12 cellular contexts compared by ENCODE assay signal in genomic region chr12:76018111-76018510, GRCh38. TPM values are rescaled to one million over a fixed set of nuclear protein-coding genes. Genes with fewer than 3 reads are reported as not detected.
DNase-seq lines count a peak whose midpoint lies in the region; ATAC-seq, FAIRE-seq and TF ChIP-seq lines count a peak whose summit lies in the region.
"Had no signal": no experiment of that assay in that cellular context is flagged by ENCODE, and none has a peak within 500 bp of the region (broad histone marks: within the 10 kb centered on the region; RNA-seq: fewer than 3 reads in every experiment).

No MANE protein-coding gene starts in this region.

- no peak for ATAC-seq in GM19397 (IDR thresholded peaks at IDR 0.05; ENCODE audit: unreplicated experiment)
- ATAC-seq in mucosa of descending colon = no peak
- no peak for ATAC-seq in GM21526 (IDR thresholded peaks at IDR 0.05; ENCODE audit: low FRiP score, unreplicated experiment)

- WGBS in H1 (ENCODE audit: extremely low coverage in 1 of 2, insufficient coverage in 1 of 2, insufficient read length in 1 of 2, insufficient replicate concordance in 2 of 2, low coverage in 1 of 2, low lambda C conversion rate in 2 of 2, missing lambda C conversion rate in 1 of 2), 2 experiments = 42% methylated on average over 6 of the region's 6 CpGs; no CpG with 5 or more reads in 1 of the 2 experiments
- 15 to 31% methylated on average over 4 to 6 of the region's 6 CpGs for WGBS in mesodermal cell (ENCODE audit: insufficient coverage in 2 of 2), 2 experiments

- H3K4me3 Mint-ChIP-seq in Caco-2 (ENCODE audit: unreplicated experiment) = no peak overlapping the region
- H3K4me3 Mint-ChIP-seq: activated CD4-positive, alpha-beta T cell treated with anti-CD3 and anti-CD28 coated beads, Interleukin-2, amount 10 ng/mL, durations not matched to agents 7 days and 5 days had no signal

- no peak for TF ChIP-seq EP300 in H1 (IDR thresholded peaks at IDR 0.05; ENCODE audit: borderline replicate concordance in 1 of 2, low read depth in 2 of 2, low read length in 2 of 2)

- H4K8ac ChIP-seq in H1 (ENCODE audit: extremely low read depth, insufficient read depth, low read length) = no peak overlapping the region

- no TSS peak for BruUV-seq in Caco-2 (replicated peaks; lab: Mats Ljungman, UMichigan)

- H3K18ac ChIP-seq in H1 (ENCODE audit: extremely low read depth, low read length) = no peak overlapping the region

- H3K4ac ChIP-seq in H1 (replicated peaks; ENCODE audit: insufficient read length, low read depth, low read length) = no peak overlapping the region

- TF ChIP-seq POLR2A in H1 (IDR thresholded peaks at IDR 0.05; ENCODE audit: control extremely low read depth in 1 of 2, low read depth in 2 of 2, low read length in 2 of 2) = no peak

- H2BK20ac ChIP-seq in H1 (ENCODE audit: low read length) = no peak overlapping the region

- no peak overlapping the region for H2AK5ac ChIP-seq in H1 (ENCODE audit: low read depth, low read length)

- intact Hi-C loops in Caco-2 (cut with micrococcal nuclease; ENCODE audit: unreplicated experiment) (no loop called here), mucosa of descending colon (cut with DNase I, micrococcal nuclease) (no loop called here)

- no peak overlapping the region for H2AFZ ChIP-seq in H1 (ENCODE audit: low read length)

- no peak overlapping the region for H3K56ac ChIP-seq in H1 (replicated peaks; ENCODE audit: insufficient read length, low read depth, low read length)

- no peaks in the 10 kb centered on the region for H3K36me3 ChIP-seq in Caco-2 (ENCODE audit: control insufficient read depth, insufficient read depth, low read length)
- H3K36me3 ChIP-seq in H1 (ENCODE audit: control insufficient read depth in 2 of 4, insufficient read depth in 4 of 4, low read length in 3 of 4) = no peaks in the 10 kb centered on the region
- no peaks in the 10 kb centered on the region for H3K36me3 ChIP-seq in mesodermal cell (ENCODE audit: control insufficient read depth, insufficient read depth, low read length)
- H3K36me3 ChIP-seq in mucosa of descending colon (ENCODE audit: low read depth) = no peaks in the 10 kb centered on the region

- H3K4me2 ChIP-seq in H1 (ENCODE audit: insufficient read depth in 1 of 2, low read depth in 2 of 2, low read length in 2 of 2) = 0 out of 4 replicates have a peak overlapping the region, but pooled peaks have one; percentile 6 to 16

- no peaks in the 10 kb centered on the region for H3K23me2 ChIP-seq in H1 (ENCODE audit: low read depth, low read length)

- H4K20me1 ChIP-seq in H1 (replicated peaks in 1 of 2; ENCODE audit: control insufficient read depth in 1 of 2, insufficient read depth in 2 of 2, low read length in 2 of 2) = no peaks in the 10 kb centered on the region

- no peaks in the 10 kb centered on the region for H3K36me3 Mint-ChIP-seq in Caco-2 (ENCODE audit: insufficient read depth, unreplicated experiment)

- peak overlapping the region; percentile 64 for H3K27ac Mint-ChIP-seq in Caco-2 (ENCODE audit: unreplicated experiment)

- H3K4me1 Mint-ChIP-seq in Caco-2 (ENCODE audit: low read depth, unreplicated experiment) = peaks cover 44% of the 10 kb centered on the region

- no peak overlapping the region for H3K9ac ChIP-seq in H1 (replicated peaks in 1 of 4; ENCODE audit: extremely low read depth in 1 of 4, low read depth in 3 of 4, low read length in 3 of 4)

- H2BK12ac ChIP-seq in H1 (ENCODE audit: low read depth, low read length) = no peak overlapping the region

- H3K79me1 ChIP-seq in H1 (ENCODE audit: low read depth, low read length) = no peaks in the 10 kb centered on the region

- H3K14ac ChIP-seq in H1 (ENCODE audit: insufficient read length) = no peak overlapping the region

- no peak overlapping the region for H3K4me3 ChIP-seq in Caco-2 (ENCODE audit: low read depth, low read length)
- H3K4me3 ChIP-seq in H1 (ENCODE audit: extremely low read depth in 1 of 4, insufficient read depth in 2 of 4, low read depth in 3 of 4, low read length in 4 of 4) = no peak overlapping the region
- no peak overlapping the region for H3K4me3 ChIP-seq in mesodermal cell (ENCODE audit: extremely low read depth, insufficient read depth, low read length, poor library complexity, severe bottlenecking)
- H3K4me3 ChIP-seq in mucosa of descending colon = no peak overlapping the region
- H3K4me3 ChIP-seq: skin epidermis had no signal

- no peak overlapping the region for H3K27ac ChIP-seq in H1 (ENCODE audit: low read depth, low read length)
- peak overlapping the region; percentile 58 for H3K27ac ChIP-seq in mesodermal cell (ENCODE audit: low read depth, low read length, severe bottlenecking)

- H3K27me3 ChIP-seq in Caco-2 (replicated peaks; ENCODE audit: control insufficient read depth, insufficient read depth, low read length) (no peaks in the 10 kb centered on the region), H1 (replicated peaks in 1 of 4; ENCODE audit: control insufficient read depth in 3 of 4, extremely low read depth in 1 of 4, insufficient read depth in 3 of 4, low read length in 3 of 4) (no peaks in the 10 kb centered on the region)

- no peak for FAIRE-seq in H1 (lab: Jason Lieb, UNC)

- H3K9me3 ChIP-seq in Caco-2 = no peaks in the 10 kb centered on the region
- no peaks in the 10 kb centered on the region for H3K9me3 ChIP-seq in H1 (ENCODE audit: insufficient read depth in 2 of 2, low read depth in 1 of 2, low read length in 1 of 2)
- no peaks in the 10 kb centered on the region for H3K9me3 ChIP-seq in mesodermal cell (ENCODE audit: control insufficient read depth, low read length)
- no peaks in the 10 kb centered on the region for H3K9me3 ChIP-seq in mucosa of descending colon

- peaks cover 14% of the 10 kb centered on the region for H3K9me3 Mint-ChIP-seq in Caco-2 (ENCODE audit: unreplicated experiment)
- H3K9me3 Mint-ChIP-seq: activated CD4-positive, alpha-beta T cell treated with anti-CD3 and anti-CD28 coated beads, Interleukin-2, amount 10 ng/mL, durations not matched to agents 7 days and 5 days had no signal

- no peak overlapping the region for H4K5ac ChIP-seq in H1 (ENCODE audit: insufficient read length, low read depth, low read length)

- POLR2A ChIA-PET in Caco-2 (lab: Charles Lee) = no interaction called here
- POLR2A ChIA-PET in H1 (lab: Charles Lee; ENCODE audit: partially characterized antibody) = interaction anchor here (6.6 kb wide), 1 partner anchor 14 kb away, joined by 29 read pairs; the partner anchor contains the start of gene PHLDA1

- CTCF ChIA-PET in Caco-2 (lab: Charles Lee) (no interaction called here), H1 (lab: Charles Lee; ENCODE audit: partially characterized antibody) (no interaction called here)

- DNase-seq in Caco-2 (peak; percentile 35 to 66), MV-4-11 (lab: John Stamatoyannopoulos, UW) (peak; percentile 6), H1 (ENCODE audit: low read depth in 1 of 2, low spot score in 2 of 2) (no peak), NCI-H82 (lab: John Stamatoyannopoulos, UW) (no peak), mucosa of descending colon (no peak)
- DNase-seq: activated CD4-positive, alpha-beta T cell treated with anti-CD3 and anti-CD28 coated beads, Interleukin-2, amount 10 ng/mL, durations not matched to agents 7 days and 5 days; DMS79; NCI-H1930 had no signal

- TF ChIP-seq CTCF in Caco-2 (IDR thresholded peaks at IDR 0.05; ENCODE audit: insufficient read depth in 1 of 2, low read depth in 1 of 2, low read length in 1 of 2, severe bottlenecking in 1 of 2, unreplicated experiment in 1 of 2) = no peak
- TF ChIP-seq CTCF in H1 (IDR thresholded peaks at IDR 0.05; ENCODE audit: control extremely low read depth in 1 of 3, insufficient read depth in 1 of 3, low read depth in 1 of 3, low read length in 3 of 3) = no peak
- no peak for TF ChIP-seq CTCF in mucosa of descending colon (IDR thresholded peaks at IDR 0.05)

- 0 out of 4 replicates have a peak, but pooled peaks of 1 of the 2 experiments have one; percentile 10 for TF ChIP-seq RAD21 in H1 (IDR thresholded peaks at IDR 0.05 in 1 of 2, conservative IDR thresholded peaks at IDR 0.05 in 1 of 2; ENCODE audit: low read depth in 2 of 2, low read length in 2 of 2)

- H3K79me2 ChIP-seq in H1 (ENCODE audit: control insufficient read depth in 1 of 2, insufficient read depth in 2 of 2, low read length in 2 of 2) = no peaks in the 10 kb centered on the region

- no peaks in the 10 kb centered on the region for H3K27me3 Mint-ChIP-seq in Caco-2 (ENCODE audit: insufficient read depth, unreplicated experiment)
- H3K27me3 Mint-ChIP-seq: activated CD4-positive, alpha-beta T cell treated with anti-CD3 and anti-CD28 coated beads, Interleukin-2, amount 10 ng/mL, durations not matched to agents 7 days and 5 days had no signal

- H2BK120ac ChIP-seq in H1 (replicated peaks; ENCODE audit: low read depth, low read length) = no peak overlapping the region

- H3K4me1 ChIP-seq in Caco-2 (peaks cover 54% of the 10 kb centered on the region), H1 (replicated peaks in 1 of 4; ENCODE audit: control insufficient read depth in 3 of 4, insufficient read depth in 4 of 4, low read length in 3 of 4) (peaks cover 4 to 19% (median 8%) of the 10 kb centered on the region in 4 experiments; a peak in 6 of 7 replicates), mesodermal cell (ENCODE audit: control insufficient read depth, insufficient read depth, low read length, poor library complexity, severe bottlenecking) (peaks cover 30% of the 10 kb centered on the region), mucosa of descending colon (ENCODE audit: low read depth) (no peaks in the 10 kb centered on the region)

- no peak overlapping the region for H3K23ac ChIP-seq in H1 (ENCODE audit: insufficient read length)

- no peak overlapping the region for H4K91ac ChIP-seq in H1 (replicated peaks; ENCODE audit: insufficient read length, low read length)

- no peak overlapping the region for H2BK5ac ChIP-seq in H1 (ENCODE audit: low read depth, low read length)

- H2BK15ac ChIP-seq in H1 (ENCODE audit: low read length) = no peak overlapping the region

TF ChIP-seq in H1, 55 proteins besides CTCF, POLR2A, EP300 and RAD21 (continues in another document):
- TF ChIP-seq TBP (IDR thresholded peaks at IDR 0.05; ENCODE audit: low read depth, low read length) (no peak), SIN3A (conservative IDR thresholded peaks at IDR 0.05 in 1 of 2, IDR thresholded peaks at IDR 0.05 in 1 of 2; ENCODE audit: low read depth in 1 of 2, low read length in 2 of 2) (peak in 1 of 2 experiments; percentile 54; a peak in 1 of 4 replicates), KDM5A (IDR thresholded peaks at IDR 0.05; ENCODE audit: low read length) (no peak)

RNA-seq across cellular contexts. Expression of gene PHLDA1, which starts 13.5 kb away (rescaled TPM):
- total RNA-seq in Caco-2 (2022) = 46.2 and 47.2 TPM in 2 replicates
- total RNA-seq in H1 (2021; fragmentation: NEBNext Ultra II Directional; extraction: Animal tissue kit (Norgen Biotek cat#: 25700)) = 19.4 and 19.8 TPM in 2 replicates
- polyA plus RNA-seq in H1 (2011; rRNA removed) = 18.6 and 18.9 TPM in 2 replicates
- polyA plus RNA-seq in H1 (2011; cell fraction: cytosol; rRNA removed) = 14.4 TPM
- polyA plus RNA-seq in H1 (2011; cell fraction: nucleus; rRNA removed) = 8.7 TPM
- polyA plus RNA-seq in H1 (2012, experiment 1 of 2) = 14.0 to 17.3 TPM (median 16.6 TPM) in 4 replicates
- polyA plus RNA-seq in H1 (2012, experiment 2 of 2) = 8.5 TPM
- 13.1 TPM for polyA plus RNA-seq in H1 (2013, experiment 1 of 2)
- polyA plus RNA-seq in H1 (2013, experiment 2 of 2) = 13.4 TPM
- polyA minus RNA-seq in H1 (2011; rRNA and poly(A)+ RNA removed) = 10.9 and 13.3 TPM in 2 replicates
- polyA minus RNA-seq in H1 (2011; cell fraction: cytosol; rRNA and poly(A)+ RNA removed) = 27.4 TPM
- polyA minus RNA-seq in H1 (2011; cell fraction: nucleus; rRNA and poly(A)+ RNA removed) = 19.7 TPM
- polyA plus RNA-seq in mesodermal cell (2013, experiment 1 of 2) = 63.2 TPM
- 59.5 TPM for polyA plus RNA-seq in mesodermal cell (2013, experiment 2 of 2)
- 1 to 10 TPM; 2.2 to 8.8 (median 3.5) TPM for total RNA-seq in mucosa of descending colon

Comparison
In these comparisons a context has a peak if more than half of its experiments do, and no peak if none do; other contexts are left out.
1. DNase-seq: peak in Caco-2 (2 of 2) and MV-4-11 (single experiment); none in H1 (0 of 2), NCI-H82 (single experiment) and mucosa of descending colon (0 of 3).